In the genomic region with DNA sequence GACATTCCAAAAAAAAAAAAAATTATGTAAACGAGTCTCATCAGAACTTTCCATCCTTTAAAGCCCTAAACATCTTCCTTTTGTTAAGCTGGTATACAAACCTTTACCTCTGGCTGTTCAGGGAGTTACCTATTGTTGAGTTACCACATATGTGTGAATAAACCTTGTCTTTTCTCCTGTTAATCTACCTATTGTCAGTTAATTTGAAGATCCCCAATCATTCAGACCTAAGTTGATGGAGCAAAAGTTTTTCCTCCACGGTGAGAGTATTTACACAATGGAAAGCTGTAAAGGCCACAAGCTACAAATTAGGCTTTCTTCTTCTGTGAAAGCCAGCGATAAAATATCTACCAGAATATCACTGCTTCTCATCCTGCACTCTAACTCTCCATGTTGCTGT, we compare ENCODE assay signal across 20 cellular contexts.
"Had no signal": no experiment of that assay in that cellular context is flagged by ENCODE, and none has a peak within 500 bp of the region (broad histone marks: within the 10 kb centered on the region; RNA-seq: fewer than 3 reads in every experiment).

No MANE protein-coding gene starts in this region.

- H3K27me3 ChIP-seq: colonic mucosa, esophagus squamous epithelium, gastroesophageal sphincter, right atrium auricular region, suprapubic skin, tibial artery, upper lobe of right lung, vagina had no signal

- H3K36me3 Mint-ChIP-seq: naive thymus-derived CD8-positive, alpha-beta T cell; stimulated activated effector memory CD8-positive, alpha-beta T cell treated with anti-CD3 and anti-CD28 coated beads, Interleukin-12 subunit alpha, Interleukin-12 subunit beta, amount 100 ng/mL, for 72 hours had no signal

- H3K27ac ChIP-seq: colonic mucosa, esophagus squamous epithelium, gastroesophageal sphincter, right atrium auricular region, suprapubic skin, tibial artery, upper lobe of right lung, vagina had no signal

- DNase-seq: colonic mucosa; dermis blood vessel endothelial cell; esophagus squamous epithelium; foreskin fibroblast; islet precursor cell; mammary epithelial cell; mucosa of descending colon; naive thymus-derived CD8-positive, alpha-beta T cell; posterior cingulate gyrus; stimulated activated CD4-positive, alpha-beta T cell treated with anti-CD3 and anti-CD28 coated beads, Interleukin-4, amount 100 ng/mL, for 1 hour; stimulated activated CD8-positive, alpha-beta memory T cell treated with anti-CD3 and anti-CD28 coated beads, Interleukin-4, amount 100 ng/mL, for 48 hours; stimulated activated naive CD8-positive, alpha-beta T cell treated with anti-CD3 and anti-CD28 coated beads, Interleukin-15, Interleukin-2, amounts not matched to agents 100 U/mL and 50 U/mL, for 24 hours; tibial artery; upper lobe of right lung had no signal

- H3K4me3 Mint-ChIP-seq: naive thymus-derived CD8-positive, alpha-beta T cell; stimulated activated effector memory CD8-positive, alpha-beta T cell treated with anti-CD3 and anti-CD28 coated beads, Interleukin-12 subunit alpha, Interleukin-12 subunit beta, amount 100 ng/mL, for 72 hours had no signal

- H3K9me3 Mint-ChIP-seq: naive thymus-derived CD8-positive, alpha-beta T cell; stimulated activated effector memory CD8-positive, alpha-beta T cell treated with anti-CD3 and anti-CD28 coated beads, Interleukin-12 subunit alpha, Interleukin-12 subunit beta, amount 100 ng/mL, for 72 hours had no signal

- H3K4me1 Mint-ChIP-seq: naive thymus-derived CD8-positive, alpha-beta T cell; stimulated activated effector memory CD8-positive, alpha-beta T cell treated with anti-CD3 and anti-CD28 coated beads, Interleukin-12 subunit alpha, Interleukin-12 subunit beta, amount 100 ng/mL, for 72 hours had no signal

- H3K27ac Mint-ChIP-seq: naive thymus-derived CD8-positive, alpha-beta T cell; stimulated activated effector memory CD8-positive, alpha-beta T cell treated with anti-CD3 and anti-CD28 coated beads, Interleukin-12 subunit alpha, Interleukin-12 subunit beta, amount 100 ng/mL, for 72 hours had no signal

- H3K4me1 ChIP-seq: colonic mucosa, esophagus squamous epithelium, gastroesophageal sphincter, right atrium auricular region, suprapubic skin, tibial artery, upper lobe of right lung, vagina had no signal

- ATAC-seq: gastroesophageal sphincter; left lobe of liver; mucosa of descending colon; naive thymus-derived CD8-positive, alpha-beta T cell; stimulated activated effector memory CD8-positive, alpha-beta T cell treated with anti-CD3 and anti-CD28 coated beads, Interleukin-12 subunit alpha, Interleukin-12 subunit beta, amount 100 ng/mL, for 72 hours; stimulated activated naive CD8-positive, alpha-beta T cell treated with anti-CD3 and anti-CD28 coated beads, Interleukin-15, Interleukin-2, amounts not matched to agents 100 U/mL and 50 U/mL, for 24 hours; upper lobe of right lung had no signal

- H3K36me3 ChIP-seq: colonic mucosa, esophagus squamous epithelium, gastroesophageal sphincter, right atrium auricular region, suprapubic skin, tibial artery, upper lobe of right lung, vagina had no signal

- H3K9me3 ChIP-seq: colonic mucosa, esophagus squamous epithelium, gastroesophageal sphincter, mucosa of descending colon, right atrium auricular region, suprapubic skin, tibial artery, upper lobe of right lung, vagina had no signal

- H3K4me3 ChIP-seq: colonic mucosa, esophagus squamous epithelium, gastroesophageal sphincter, mucosa of descending colon, right atrium auricular region, suprapubic skin, tibial artery, upper lobe of right lung, vagina had no signal
